In the genomic region with DNA sequence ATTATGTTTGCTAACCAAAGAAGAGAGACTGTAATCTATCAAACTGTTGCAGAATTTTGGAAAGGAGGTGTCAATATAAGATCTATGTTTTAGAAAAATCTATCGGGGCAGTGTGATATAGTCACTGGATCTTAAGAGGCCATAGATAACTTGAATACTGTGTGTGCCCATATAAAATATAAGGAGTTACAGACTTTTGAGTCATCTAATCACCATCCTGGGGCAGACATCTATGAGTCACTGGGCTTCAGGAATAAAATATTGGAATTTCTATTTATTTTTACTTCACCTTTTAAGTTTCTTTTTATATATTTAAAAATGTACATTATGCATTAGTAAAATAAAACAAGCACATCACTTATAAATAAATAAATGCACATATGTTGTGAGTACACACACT, we compare ENCODE assay signal across 1 cellular context.
TF ChIP-seq lines count a peak whose summit lies in the region.

No MANE protein-coding gene starts in this region.

TF ChIP-seq in SK-N-SH treated with all-trans-retinoic acid at 6 μM for 48 hours, 23 proteins besides CTCF, POLR2A, EP300 and RAD21 (continued from another document):
- TF ChIP-seq, protein P1, sequence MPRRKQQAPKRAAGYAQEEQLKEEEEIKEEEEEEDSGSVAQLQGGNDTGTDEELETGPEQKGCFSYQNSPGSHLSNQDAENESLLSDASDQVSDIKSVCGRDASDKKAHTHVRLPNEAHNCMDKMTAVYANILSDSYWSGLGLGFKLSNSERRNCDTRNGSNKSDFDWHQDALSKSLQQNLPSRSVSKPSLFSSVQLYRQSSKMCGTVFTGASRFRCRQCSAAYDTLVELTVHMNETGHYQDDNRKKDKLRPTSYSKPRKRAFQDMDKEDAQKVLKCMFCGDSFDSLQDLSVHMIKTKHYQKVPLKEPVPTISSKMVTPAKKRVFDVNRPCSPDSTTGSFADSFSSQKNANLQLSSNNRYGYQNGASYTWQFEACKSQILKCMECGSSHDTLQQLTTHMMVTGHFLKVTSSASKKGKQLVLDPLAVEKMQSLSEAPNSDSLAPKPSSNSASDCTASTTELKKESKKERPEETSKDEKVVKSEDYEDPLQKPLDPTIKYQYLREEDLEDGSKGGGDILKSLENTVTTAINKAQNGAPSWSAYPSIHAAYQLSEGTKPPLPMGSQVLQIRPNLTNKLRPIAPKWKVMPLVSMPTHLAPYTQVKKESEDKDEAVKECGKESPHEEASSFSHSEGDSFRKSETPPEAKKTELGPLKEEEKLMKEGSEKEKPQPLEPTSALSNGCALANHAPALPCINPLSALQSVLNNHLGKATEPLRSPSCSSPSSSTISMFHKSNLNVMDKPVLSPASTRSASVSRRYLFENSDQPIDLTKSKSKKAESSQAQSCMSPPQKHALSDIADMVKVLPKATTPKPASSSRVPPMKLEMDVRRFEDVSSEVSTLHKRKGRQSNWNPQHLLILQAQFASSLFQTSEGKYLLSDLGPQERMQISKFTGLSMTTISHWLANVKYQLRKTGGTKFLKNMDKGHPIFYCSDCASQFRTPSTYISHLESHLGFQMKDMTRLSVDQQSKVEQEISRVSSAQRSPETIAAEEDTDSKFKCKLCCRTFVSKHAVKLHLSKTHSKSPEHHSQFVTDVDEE (CRISPR knock-in tag; IDR thresholded peaks at IDR 0.05): no peak
- no peak for TF ChIP-seq ZFP30 (CRISPR knock-in tag; IDR thresholded peaks at IDR 0.05)
- no peak for TF ChIP-seq ZNF565 (CRISPR knock-in tag; conservative IDR thresholded peaks at IDR 0.05; ENCODE audit: low read depth)
- no peak for TF ChIP-seq ZNF70 (CRISPR knock-in tag; IDR thresholded peaks at IDR 0.05)
- TF ChIP-seq SNAI2 (CRISPR knock-in tag; IDR thresholded peaks at IDR 0.05): no peak
- TF ChIP-seq OSR1 (CRISPR knock-in tag; IDR thresholded peaks at IDR 0.05): no peak
- TF ChIP-seq, protein P2, sequence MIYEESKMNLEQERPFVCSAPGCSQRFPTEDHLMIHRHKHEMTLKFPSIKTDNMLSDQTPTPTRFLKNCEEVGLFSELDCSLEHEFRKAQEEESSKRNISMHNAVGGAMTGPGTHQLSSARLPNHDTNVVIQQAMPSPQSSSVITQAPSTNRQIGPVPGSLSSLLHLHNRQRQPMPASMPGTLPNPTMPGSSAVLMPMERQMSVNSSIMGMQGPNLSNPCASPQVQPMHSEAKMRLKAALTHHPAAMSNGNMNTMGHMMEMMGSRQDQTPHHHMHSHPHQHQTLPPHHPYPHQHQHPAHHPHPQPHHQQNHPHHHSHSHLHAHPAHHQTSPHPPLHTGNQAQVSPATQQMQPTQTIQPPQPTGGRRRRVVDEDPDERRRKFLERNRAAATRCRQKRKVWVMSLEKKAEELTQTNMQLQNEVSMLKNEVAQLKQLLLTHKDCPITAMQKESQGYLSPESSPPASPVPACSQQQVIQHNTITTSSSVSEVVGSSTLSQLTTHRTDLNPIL (CRISPR knock-in tag; IDR thresholded peaks at IDR 0.05; ENCODE audit: low read depth): no peak
- no peak for TF ChIP-seq BACH2 (CRISPR knock-in tag; IDR thresholded peaks at IDR 0.05; ENCODE audit: borderline replicate concordance)
- TF ChIP-seq, protein P3, sequence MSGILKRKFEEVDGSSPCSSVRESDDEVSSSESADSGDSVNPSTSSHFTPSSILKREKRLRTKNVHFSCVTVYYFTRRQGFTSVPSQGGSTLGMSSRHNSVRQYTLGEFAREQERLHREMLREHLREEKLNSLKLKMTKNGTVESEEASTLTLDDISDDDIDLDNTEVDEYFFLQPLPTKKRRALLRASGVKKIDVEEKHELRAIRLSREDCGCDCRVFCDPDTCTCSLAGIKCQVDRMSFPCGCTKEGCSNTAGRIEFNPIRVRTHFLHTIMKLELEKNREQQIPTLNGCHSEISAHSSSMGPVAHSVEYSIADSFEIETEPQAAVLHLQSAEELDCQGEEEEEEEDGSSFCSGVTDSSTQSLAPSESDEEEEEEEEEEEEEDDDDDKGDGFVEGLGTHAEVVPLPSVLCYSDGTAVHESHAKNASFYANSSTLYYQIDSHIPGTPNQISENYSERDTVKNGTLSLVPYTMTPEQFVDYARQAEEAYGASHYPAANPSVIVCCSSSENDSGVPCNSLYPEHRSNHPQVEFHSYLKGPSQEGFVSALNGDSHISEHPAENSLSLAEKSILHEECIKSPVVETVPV (CRISPR knock-in tag; IDR thresholded peaks at IDR 0.05): no peak
- no peak for TF ChIP-seq TCF4 (CRISPR knock-in tag; IDR thresholded peaks at IDR 0.05; ENCODE audit: borderline replicate concordance)
- TF ChIP-seq ISL1 (CRISPR knock-in tag; IDR thresholded peaks at IDR 0.05): no peak
- TF ChIP-seq ZNF8 (CRISPR knock-in tag; IDR thresholded peaks at IDR 0.05): no peak
- no peak for TF ChIP-seq TOX (CRISPR knock-in tag; IDR thresholded peaks at IDR 0.05; ENCODE audit: borderline replicate concordance)
- no peak for TF ChIP-seq CSDC2 (CRISPR knock-in tag; IDR thresholded peaks at IDR 0.05)
